2 cellular contexts compared by ENCODE assay signal in the genomic region with DNA sequence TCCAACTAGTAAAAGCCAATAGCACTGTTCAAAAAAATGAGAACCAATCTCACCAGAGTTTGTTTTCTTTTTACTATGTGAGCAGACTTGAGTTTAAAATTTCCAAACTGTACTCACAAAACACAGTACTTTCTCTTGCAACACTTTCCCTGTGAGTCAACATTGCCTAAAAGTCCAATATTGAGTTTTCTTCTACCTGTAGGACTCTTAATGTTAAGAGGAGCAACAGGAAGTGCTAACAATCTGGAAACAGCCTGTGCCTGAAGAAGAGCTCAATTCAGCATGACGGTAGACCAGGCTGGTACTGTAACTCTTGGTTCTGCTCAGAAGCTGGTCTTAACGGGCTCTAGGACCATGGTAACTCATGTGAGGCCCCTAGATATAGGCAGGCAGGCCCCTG.
TF ChIP-seq lines count a peak whose summit lies in the region.

No MANE protein-coding gene starts in this region.

TF ChIP-seq in IMR-90, 13 proteins besides CTCF, POLR2A, EP300 and RAD21:
- TF ChIP-seq MXI1 (IDR thresholded peaks at IDR 0.05; ENCODE audit: borderline replicate concordance, low read depth, low read length) (no peak), CEBPB (IDR thresholded peaks at IDR 0.05; ENCODE audit: low read depth, low read length) (peak; percentile 80)

TF ChIP-seq in K562, 482 proteins besides CTCF, POLR2A, EP300 and RAD21:
- no peak for TF ChIP-seq ZC3H11A (IDR thresholded peaks at IDR 0.05; ENCODE audit: low read depth, low read length)
- peak; percentile 96; the same call in 1 of the 2 replicates for TF ChIP-seq MYNN (IDR thresholded peaks at IDR 0.05)
- TF ChIP-seq MYNN (CRISPR knock-in tag; IDR thresholded peaks at IDR 0.05) = no peak
- no peak for TF ChIP-seq SP1 (CRISPR knock-in tag; IDR thresholded peaks at IDR 0.05)
- no peak for TF ChIP-seq SUPT5H (IDR thresholded peaks at IDR 0.05)
- no peak for TF ChIP-seq MTF1 (CRISPR knock-in tag; IDR thresholded peaks at IDR 0.05; ENCODE audit: borderline replicate concordance)
- no peak for TF ChIP-seq ZNF384 (IDR thresholded peaks at IDR 0.05; ENCODE audit: low read depth, low read length)
- TF ChIP-seq CREB1 (IDR thresholded peaks at IDR 0.05) = no peak
- no peak for TF ChIP-seq CREB1 (CRISPR knock-in tag; IDR thresholded peaks at IDR 0.05)
- TF ChIP-seq ID3 (CRISPR knock-in tag; IDR thresholded peaks at IDR 0.05) = no peak
- TF ChIP-seq ID3 (tag; IDR thresholded peaks at IDR 0.05) = no peak
- TF ChIP-seq POLR2AphosphoS5 (IDR thresholded peaks at IDR 0.05; ENCODE audit: control insufficient read depth, insufficient read depth, low read depth, low read length) = no peak
- no peak for TF ChIP-seq SIX5 (IDR thresholded peaks at IDR 0.05; ENCODE audit: borderline replicate concordance in 1 of 2, insufficient read depth in 1 of 2, low read depth in 1 of 2, low read length in 2 of 2)
- 0 out of 2 replicates have a peak, but pooled peaks have one; percentile 14 for TF ChIP-seq SPI1 (IDR thresholded peaks at IDR 0.05; ENCODE audit: borderline replicate concordance, low read depth, low read length)
- no peak for TF ChIP-seq ETV1 (tag; conservative IDR thresholded peaks at IDR 0.05; ENCODE audit: low read depth)
- no peak for TF ChIP-seq MNT (conservative IDR thresholded peaks at IDR 0.05)
- TF ChIP-seq BHLHE40 (IDR thresholded peaks at IDR 0.05; ENCODE audit: low read length) = no peak
- TF ChIP-seq, protein P1, sequence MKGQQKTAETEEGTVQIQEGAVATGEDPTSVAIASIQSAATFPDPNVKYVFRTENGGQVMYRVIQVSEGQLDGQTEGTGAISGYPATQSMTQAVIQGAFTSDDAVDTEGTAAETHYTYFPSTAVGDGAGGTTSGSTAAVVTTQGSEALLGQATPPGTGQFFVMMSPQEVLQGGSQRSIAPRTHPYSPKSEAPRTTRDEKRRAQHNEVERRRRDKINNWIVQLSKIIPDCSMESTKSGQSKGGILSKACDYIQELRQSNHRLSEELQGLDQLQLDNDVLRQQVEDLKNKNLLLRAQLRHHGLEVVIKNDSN (CRISPR knock-in tag; IDR thresholded peaks at IDR 0.05) = no peak
- TF ChIP-seq, protein P2, sequence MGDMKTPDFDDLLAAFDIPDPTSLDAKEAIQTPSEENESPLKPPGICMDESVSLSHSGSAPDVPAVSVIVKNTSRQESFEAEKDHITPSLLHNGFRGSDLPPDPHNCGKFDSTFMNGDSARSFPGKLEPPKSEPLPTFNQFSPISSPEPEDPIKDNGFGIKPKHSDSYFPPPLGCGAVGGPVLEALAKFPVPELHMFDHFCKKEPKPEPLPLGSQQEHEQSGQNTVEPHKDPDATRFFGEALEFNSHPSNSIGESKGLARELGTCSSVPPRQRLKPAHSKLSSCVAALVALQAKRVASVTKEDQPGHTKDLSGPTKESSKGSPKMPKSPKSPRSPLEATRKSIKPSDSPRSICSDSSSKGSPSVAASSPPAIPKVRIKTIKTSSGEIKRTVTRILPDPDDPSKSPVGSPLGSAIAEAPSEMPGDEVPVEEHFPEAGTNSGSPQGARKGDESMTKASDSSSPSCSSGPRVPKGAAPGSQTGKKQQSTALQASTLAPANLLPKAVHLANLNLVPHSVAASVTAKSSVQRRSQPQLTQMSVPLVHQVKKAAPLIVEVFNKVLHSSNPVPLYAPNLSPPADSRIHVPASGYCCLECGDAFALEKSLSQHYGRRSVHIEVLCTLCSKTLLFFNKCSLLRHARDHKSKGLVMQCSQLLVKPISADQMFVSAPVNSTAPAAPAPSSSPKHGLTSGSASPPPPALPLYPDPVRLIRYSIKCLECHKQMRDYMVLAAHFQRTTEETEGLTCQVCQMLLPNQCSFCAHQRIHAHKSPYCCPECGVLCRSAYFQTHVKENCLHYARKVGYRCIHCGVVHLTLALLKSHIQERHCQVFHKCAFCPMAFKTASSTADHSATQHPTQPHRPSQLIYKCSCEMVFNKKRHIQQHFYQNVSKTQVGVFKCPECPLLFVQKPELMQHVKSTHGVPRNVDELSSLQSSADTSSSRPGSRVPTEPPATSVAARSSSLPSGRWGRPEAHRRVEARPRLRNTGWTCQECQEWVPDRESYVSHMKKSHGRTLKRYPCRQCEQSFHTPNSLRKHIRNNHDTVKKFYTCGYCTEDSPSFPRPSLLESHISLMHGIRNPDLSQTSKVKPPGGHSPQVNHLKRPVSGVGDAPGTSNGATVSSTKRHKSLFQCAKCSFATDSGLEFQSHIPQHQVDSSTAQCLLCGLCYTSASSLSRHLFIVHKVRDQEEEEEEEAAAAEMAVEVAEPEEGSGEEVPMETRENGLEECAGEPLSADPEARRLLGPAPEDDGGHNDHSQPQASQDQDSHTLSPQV (IDR thresholded peaks at IDR 0.05) = no peak
- TF ChIP-seq CLOCK (CRISPR knock-in tag; IDR thresholded peaks at IDR 0.05; ENCODE audit: borderline replicate concordance) = no peak
